ENCODE assay signal across 8 cellular contexts in genomic region chr3:120559228-120560061, GRCh38. TPM values are rescaled to one million over a fixed set of nuclear protein-coding genes. Genes with fewer than 3 reads are reported as not detected.
A peak's percentile ranks its signal among the peaks of the same experiment; 100 is the strongest.
DNase-seq lines count a peak whose midpoint lies in the region; ATAC-seq and TF ChIP-seq lines count a peak whose summit lies in the region.

No MANE protein-coding gene starts in this region.

- H3K4me3 ChIP-seq in OCI-LY3 (ENCODE audit: low read length) (peak overlapping the region; percentile 84), body of pancreas (no peak overlapping the region), spleen (peak overlapping the region in 7 of 8 donors; percentile 16 to 62 (median 35))

- H3K79me2 ChIP-seq in OCI-LY3 (ENCODE audit: low read length), result no peaks in the 10 kb centered on the region

- intact Hi-C loops in body of pancreas (cut with DNase I), result loop anchor here (5.0 to 10.0 kb wide), 2 partner anchors 235 to 307 kb away; no protein-coding TSS in a partner anchor
- intact Hi-C loops in spleen (cut with DNase I; ENCODE audit: low total_unique reads), result loop anchor here (2.0 to 10.0 kb wide), 4 partner anchors 135 to 665 kb away; no protein-coding TSS in a partner anchor

- H3K27ac ChIP-seq in OCI-LY3 (ENCODE audit: low read length) (no peak overlapping the region), body of pancreas (peak overlapping the region in 3 of 4 donors; percentile 55 to 69 (median 60)), spleen (peak overlapping the region; percentile 58 to 87 (median 82))

- peak overlapping the region; percentile 86 for H3K4me2 ChIP-seq in OCI-LY3 (ENCODE audit: low read length)

- no peaks in the 10 kb centered on the region for H3K36me3 ChIP-seq in OCI-LY3 (replicated peaks; ENCODE audit: low read depth, low read length)
- no peaks in the 10 kb centered on the region for H3K36me3 ChIP-seq in body of pancreas (replicated peaks in 1 of 2; ENCODE audit: insufficient read depth in 1 of 2, low read depth in 2 of 2)
- no peaks in the 10 kb centered on the region for H3K36me3 ChIP-seq in spleen

- DNase-seq in CD1c-positive myeloid dendritic cell (ENCODE audit: extremely low spot score), result peak; percentile 63
- DNase-seq in body of pancreas, result peak in 1 of 4 donors; percentile 16
- peak; percentile 63 for DNase-seq in inferior parietal cortex (ENCODE audit: extremely low spot score)
- DNase-seq in spleen, result peak; percentile 78
- no peak for DNase-seq in mucosa of gallbladder (ENCODE audit: low spot score)

- no peak for TF ChIP-seq POLR2A in body of pancreas (IDR thresholded peaks at IDR 0.05)
- TF ChIP-seq POLR2A in spleen (IDR thresholded peaks at IDR 0.05), result no peak

- ATAC-seq in GM19035 (IDR thresholded peaks at IDR 0.05; ENCODE audit: unreplicated experiment) (peak; percentile 32), HG03175 (IDR thresholded peaks at IDR 0.05; ENCODE audit: unreplicated experiment) (peak; percentile 35), body of pancreas (peak; percentile 16)

- peak overlapping the region; percentile 88 for H2AFZ ChIP-seq in OCI-LY3 (ENCODE audit: low read depth, low read length)

- H3K4me1 ChIP-seq in OCI-LY3 (ENCODE audit: low read length) (peaks cover 20% of the 10 kb centered on the region), body of pancreas (peaks cover 48% of the 10 kb centered on the region), spleen (peaks cover 12 to 50% (median 31%) of the 10 kb centered on the region in 6 donors)

- H3K27me3 ChIP-seq in OCI-LY3 (ENCODE audit: low read depth, low read length) (no peaks in the 10 kb centered on the region), body of pancreas (no peaks in the 10 kb centered on the region), spleen (replicated peaks in 1 of 7) (peaks cover 0 to 4% (median 0%) of the 10 kb centered on the region in 7 donors)

- peak overlapping the region; percentile 49 for H3K9ac ChIP-seq in OCI-LY3 (ENCODE audit: low read length)

- TF ChIP-seq CTCF in OCI-LY3 (IDR thresholded peaks at IDR 0.05; ENCODE audit: low read depth, low read length), result no peak
- no peak for TF ChIP-seq CTCF in body of pancreas (IDR thresholded peaks at IDR 0.05)
- TF ChIP-seq CTCF in spleen (IDR thresholded peaks at IDR 0.05 in 8 of 11, conservative IDR thresholded peaks at IDR 0.05 in 3 of 11), result peak in 4 of 11 experiments; percentile 7 to 69 (median 28)

- 17 to 22% methylated on average over 15 of the region's 15 CpGs for WGBS in body of pancreas, 2 donors
- WGBS in spleen, 5 donors, result 4 to 8% (median 7%) methylated on average over 15 of the region's 15 CpGs

- H3K9me3 ChIP-seq in OCI-LY3 (ENCODE audit: insufficient read depth, low read length) (no peaks in the 10 kb centered on the region), body of pancreas (no peaks in the 10 kb centered on the region), spleen (no peaks in the 10 kb centered on the region)

- H4K20me1 ChIP-seq in OCI-LY3 (ENCODE audit: insufficient read depth, low read length), result no peaks in the 10 kb centered on the region

RNA-seq across cellular contexts. Expression of gene NDUFB4, which starts 36.7 kb away (rescaled TPM):
- total RNA-seq in body of pancreas (10 to 100 TPM; 15.8 to 60.7 TPM), spleen (10 to 100 TPM; 65.9 to 97.8 (median 75.2) TPM), mucosa of gallbladder (125 TPM)
- 100 to 1,000 TPM; 119 to 158 (median 141) TPM for polyA plus RNA-seq in spleen

Comparison
In these comparisons a context has a peak if more than half of its experiments do, and no peak if none do; other contexts are left out.
1. H3K4me3 ChIP-seq: peak in OCI-LY3 (single experiment) and spleen (7 of 8); none in body of pancreas (0 of 2).
2. Peak in every context shown above with its lines, with median percentiles within 50 percentile points of each other: ATAC-seq.